Comparison of ENCODE assay signal across 1 cellular context in genomic region chr10:127887497-127888415, GRCh38.
TF ChIP-seq lines count a peak whose summit lies in the region.

No MANE protein-coding gene starts in this region.

TF ChIP-seq in GM23338, 12 proteins besides CTCF, POLR2A, EP300 and RAD21 (continued from another document):
- TF ChIP-seq ZNF462 (CRISPR knock-in tag; IDR thresholded peaks at IDR 0.05) = no peak
- no peak for TF ChIP-seq JUNB (IDR thresholded peaks at IDR 0.05; ENCODE audit: unreplicated experiment)
- TF ChIP-seq CREB1 (CRISPR knock-in tag; IDR thresholded peaks at IDR 0.05; ENCODE audit: low read depth) = no peak
- no peak for TF ChIP-seq POLR2AphosphoS5 (IDR thresholded peaks at IDR 0.05; ENCODE audit: low read depth)
- no peak for TF ChIP-seq ZNF331 (CRISPR knock-in tag; IDR thresholded peaks at IDR 0.05; ENCODE audit: low read depth)
- no peak for TF ChIP-seq EZH2phosphoT487 (IDR thresholded peaks at IDR 0.05; ENCODE audit: unreplicated experiment)
- TF ChIP-seq, protein P1, sequence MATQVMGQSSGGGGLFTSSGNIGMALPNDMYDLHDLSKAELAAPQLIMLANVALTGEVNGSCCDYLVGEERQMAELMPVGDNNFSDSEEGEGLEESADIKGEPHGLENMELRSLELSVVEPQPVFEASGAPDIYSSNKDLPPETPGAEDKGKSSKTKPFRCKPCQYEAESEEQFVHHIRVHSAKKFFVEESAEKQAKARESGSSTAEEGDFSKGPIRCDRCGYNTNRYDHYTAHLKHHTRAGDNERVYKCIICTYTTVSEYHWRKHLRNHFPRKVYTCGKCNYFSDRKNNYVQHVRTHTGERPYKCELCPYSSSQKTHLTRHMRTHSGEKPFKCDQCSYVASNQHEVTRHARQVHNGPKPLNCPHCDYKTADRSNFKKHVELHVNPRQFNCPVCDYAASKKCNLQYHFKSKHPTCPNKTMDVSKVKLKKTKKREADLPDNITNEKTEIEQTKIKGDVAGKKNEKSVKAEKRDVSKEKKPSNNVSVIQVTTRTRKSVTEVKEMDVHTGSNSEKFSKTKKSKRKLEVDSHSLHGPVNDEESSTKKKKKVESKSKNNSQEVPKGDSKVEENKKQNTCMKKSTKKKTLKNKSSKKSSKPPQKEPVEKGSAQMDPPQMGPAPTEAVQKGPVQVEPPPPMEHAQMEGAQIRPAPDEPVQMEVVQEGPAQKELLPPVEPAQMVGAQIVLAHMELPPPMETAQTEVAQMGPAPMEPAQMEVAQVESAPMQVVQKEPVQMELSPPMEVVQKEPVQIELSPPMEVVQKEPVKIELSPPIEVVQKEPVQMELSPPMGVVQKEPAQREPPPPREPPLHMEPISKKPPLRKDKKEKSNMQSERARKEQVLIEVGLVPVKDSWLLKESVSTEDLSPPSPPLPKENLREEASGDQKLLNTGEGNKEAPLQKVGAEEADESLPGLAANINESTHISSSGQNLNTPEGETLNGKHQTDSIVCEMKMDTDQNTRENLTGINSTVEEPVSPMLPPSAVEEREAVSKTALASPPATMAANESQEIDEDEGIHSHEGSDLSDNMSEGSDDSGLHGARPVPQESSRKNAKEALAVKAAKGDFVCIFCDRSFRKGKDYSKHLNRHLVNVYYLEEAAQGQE (IDR thresholded peaks at IDR 0.05; ENCODE audit: unreplicated experiment) = no peak
